10 cellular contexts compared by ENCODE assay signal in the genomic region with DNA sequence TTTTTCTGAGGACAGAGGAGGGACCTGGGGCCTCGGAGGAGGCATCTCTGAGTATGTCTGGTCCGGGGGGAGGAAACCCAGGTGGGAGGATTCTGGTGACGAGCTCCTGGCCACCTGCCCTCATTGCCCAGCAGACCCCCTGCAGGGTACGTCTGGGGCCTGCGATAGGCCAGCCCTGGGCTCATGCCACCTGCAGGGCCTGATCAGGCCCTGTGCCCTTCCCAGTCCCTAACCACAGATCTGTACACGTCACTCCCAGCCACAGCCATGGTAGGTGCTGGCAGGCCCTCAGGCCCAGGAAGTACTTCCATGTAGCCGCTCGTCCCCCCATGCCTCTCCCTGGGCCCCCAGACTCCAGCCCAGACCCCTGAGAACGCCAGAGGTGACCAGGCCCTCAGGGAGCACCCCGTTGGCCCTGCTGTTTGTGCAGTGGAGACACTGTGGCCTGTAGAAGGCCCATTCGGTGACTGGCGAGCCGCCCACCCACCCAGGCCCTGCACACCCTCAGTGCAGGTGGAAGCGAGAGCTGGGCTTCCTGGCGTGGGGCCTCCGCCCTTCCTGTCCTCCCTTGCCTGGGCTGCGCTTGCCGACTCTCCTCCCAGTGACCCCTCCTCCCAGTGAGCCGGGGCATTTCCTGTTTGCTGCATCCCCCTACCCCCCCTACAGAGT. TPM values are rescaled to one million over a fixed set of nuclear protein-coding genes. Genes with fewer than 3 reads are reported as not detected.
DNase-seq lines count a peak whose midpoint lies in the region; ATAC-seq and TF ChIP-seq lines count a peak whose summit lies in the region.
"Had no signal": no experiment of that assay in that cellular context is flagged by ENCODE, and none has a peak within 500 bp of the region (broad histone marks: within the 10 kb centered on the region; RNA-seq: fewer than 3 reads in every experiment).

No MANE protein-coding gene starts in this region.

- H3K4me3 ChIP-seq in CD8-positive, alpha-beta T cell (ENCODE audit: low read depth, low read length) = peak overlapping the region; percentile 17
- no peak overlapping the region for H3K4me3 ChIP-seq in HAP-1
- H3K4me3 ChIP-seq: prostate gland had no signal

- H3K36me3 ChIP-seq in CD8-positive, alpha-beta T cell (ENCODE audit: insufficient read depth, low read length) = no peaks in the 10 kb centered on the region
- peaks cover 20% of the 10 kb centered on the region for H3K36me3 ChIP-seq in HAP-1 (replicated peaks)
- H3K36me3 ChIP-seq: prostate gland had no signal

- H3K4me1 Mint-ChIP-seq in CD8-positive, alpha-beta T cell (ENCODE audit: low read depth) = peaks cover 45% of the 10 kb centered on the region
- peaks cover 30% of the 10 kb centered on the region for H3K4me1 Mint-ChIP-seq in mesothelial cell of epicardium

- peak; percentile 75 for ATAC-seq in CD8-positive, alpha-beta T cell

- no peaks in the 10 kb centered on the region for H3K36me3 Mint-ChIP-seq in CD8-positive, alpha-beta T cell
- peaks cover 4% of the 10 kb centered on the region for H3K36me3 Mint-ChIP-seq in mesothelial cell of epicardium

- CTCF ChIA-PET in CD8-positive, alpha-beta T cell (lab: Charles Lee) = interaction anchor here (0.8 to 4.5 kb wide), 4 partner anchors 10 to 43 kb away, joined by 3 to 15 read pairs (median 4); no protein-coding TSS in a partner anchor

- H3K9me3 Mint-ChIP-seq in CD8-positive, alpha-beta T cell = no peaks in the 10 kb centered on the region
- H3K9me3 Mint-ChIP-seq in mesothelial cell of epicardium = no peaks in the 10 kb centered on the region

- H3K27ac Mint-ChIP-seq in CD8-positive, alpha-beta T cell = peak overlapping the region; percentile 94
- H3K27ac Mint-ChIP-seq in mesothelial cell of epicardium = peak overlapping the region; percentile 30

- H3K27ac ChIP-seq in CD8-positive, alpha-beta T cell (ENCODE audit: low read depth, low read length) = peak overlapping the region; percentile 78

- POLR2A ChIA-PET in CD8-positive, alpha-beta T cell (lab: Charles Lee) = interaction anchor here (1.0 to 2.1 kb wide), 6 partner anchors 8 to 58 kb away, joined by 3 to 7 read pairs (median 4); partner anchors contain the start of gene SIVA1

- no peak for TF ChIP-seq CTCF in CD8-positive, alpha-beta T cell (IDR thresholded peaks at IDR 0.05)
- TF ChIP-seq CTCF in mesothelial cell of epicardium (IDR thresholded peaks at IDR 0.05; ENCODE audit: unreplicated experiment) = no peak

- H3K4me3 Mint-ChIP-seq in CD8-positive, alpha-beta T cell = peak overlapping the region; percentile 71
- no peak overlapping the region for H3K4me3 Mint-ChIP-seq in mesothelial cell of epicardium

- no peaks in the 10 kb centered on the region for H3K27me3 Mint-ChIP-seq in CD8-positive, alpha-beta T cell (ENCODE audit: low read depth)
- H3K27me3 Mint-ChIP-seq in mesothelial cell of epicardium (ENCODE audit: low read depth) = no peaks in the 10 kb centered on the region

- no peaks in the 10 kb centered on the region for H3K27me3 ChIP-seq in CD8-positive, alpha-beta T cell (ENCODE audit: insufficient read depth, low read length)
- no peaks in the 10 kb centered on the region for H3K27me3 ChIP-seq in HAP-1 (ENCODE audit: low read depth)

- no peaks in the 10 kb centered on the region for H3K9me3 ChIP-seq in CD8-positive, alpha-beta T cell (ENCODE audit: low read length)
- no peaks in the 10 kb centered on the region for H3K9me3 ChIP-seq in HAP-1
- H3K9me3 ChIP-seq: prostate gland had no signal

- DNase-seq in CD8-positive, alpha-beta T cell = peak in 5 of 7 experiments; percentile 34 to 82 (median 45)
- DNase-seq in NCI-H510A (lab: John Stamatoyannopoulos, UW) = peak; percentile 90
- DNase-seq in astrocyte of the hippocampus (ENCODE audit: low read depth, low spot score) = peak; percentile 74
- no peak for DNase-seq in mesothelial cell of epicardium (ENCODE audit: low spot score in 2 of 2, unreplicated experiment in 2 of 2)
- no peak for DNase-seq in NCI-H1694 treated with DMSO at 0.1 percent for 48 hours (lab: John Stamatoyannopoulos, UW)
- DNase-seq in HAP-1 (ENCODE audit: low spot score in 2 of 2) = no peak
- DNase-seq in mucosa of gallbladder (ENCODE audit: low spot score) = no peak
- no peak for DNase-seq in GM19240 (ENCODE audit: insufficient read length, low spot score)
- DNase-seq: NCI-H1048 had no signal

- intact Hi-C loops in CD8-positive, alpha-beta T cell (cut with DNase I, micrococcal nuclease) = loop anchor here in 1 of 2 experiments (1.0 to 2.0 kb wide), 2 partner anchors 16 to 57 kb away; no protein-coding TSS in a partner anchor

- peaks cover 61% of the 10 kb centered on the region for H3K4me1 ChIP-seq in CD8-positive, alpha-beta T cell (ENCODE audit: insufficient read depth, low read length)
- H3K4me1 ChIP-seq in HAP-1 = peaks cover 5% of the 10 kb centered on the region; the same call in 1 of the 2 replicates

- in situ Hi-C loops in HAP-1 (cut with MboI; ENCODE audit: low sequenced_read_pairs) = no loop called here

RNA-seq across cellular contexts. Expression of gene INF2, which starts 5.7 kb away (rescaled TPM):
- total RNA-seq in CD8-positive, alpha-beta T cell = 10 to 100 TPM; 42.2 to 49.1 TPM
- 90.2 to 92.8 TPM (median 92.5 TPM) in 3 replicates for total RNA-seq in mesothelial cell of epicardium
- 306 TPM for total RNA-seq in mucosa of gallbladder

RNA-seq across cellular contexts. Expression of gene ADSS1, which starts 28.9 kb away (rescaled TPM):
- 1 to 10 TPM; 2.4 to 3.5 TPM for total RNA-seq in CD8-positive, alpha-beta T cell
- total RNA-seq in mesothelial cell of epicardium = 14.1 to 17.1 TPM (median 14.4 TPM) in 3 replicates
- 49.3 TPM for total RNA-seq in mucosa of gallbladder

RNA-seq across cellular contexts. Expression of gene SIVA1, which starts 57.8 kb away (rescaled TPM):
- total RNA-seq in CD8-positive, alpha-beta T cell = 100 to 1,000 TPM; 104 to 115 TPM
- total RNA-seq in mesothelial cell of epicardium = 68.7 to 70.9 TPM (median 70.9 TPM) in 3 replicates
- 80.6 TPM for total RNA-seq in mucosa of gallbladder

Comparison
In these comparisons a context has a peak if more than half of its experiments do, and no peak if none do; other contexts are left out.
1. DNase-seq: peak in CD8-positive, alpha-beta T cell (5 of 7), NCI-H510A (single experiment) and astrocyte of the hippocampus (single experiment); none in mesothelial cell of epicardium (0 of 2), NCI-H1694 treated with DMSO at 0.1 percent for 48 hours (single experiment), HAP-1 (0 of 2), mucosa of gallbladder (single experiment) and GM19240 (single experiment).